In genomic region chr6:53854843-53855567, GRCh38 we compare ENCODE assay signal across 11 cellular contexts.
DNase-seq lines count a peak whose midpoint lies in the region; ATAC-seq and TF ChIP-seq lines count a peak whose summit lies in the region.
"Had no signal": no experiment of that assay in that cellular context is flagged by ENCODE, and none has a peak within 500 bp of the region (broad histone marks: within the 10 kb centered on the region; RNA-seq: fewer than 3 reads in every experiment).

No MANE protein-coding gene starts in this region.

- no peaks in the 10 kb centered on the region for H3K9me3 ChIP-seq in right lobe of liver
- H3K9me3 ChIP-seq in HAP-1 = no peaks in the 10 kb centered on the region
- H3K9me3 ChIP-seq: tibial nerve had no signal

- H3K4me3 ChIP-seq in right lobe of liver = no peak overlapping the region
- no peak overlapping the region for H3K4me3 ChIP-seq in HAP-1
- H3K4me3 ChIP-seq: coronary artery, smooth muscle cell, tibial nerve had no signal

- DNase-seq in right lobe of liver (no peak), NCI-H187 (lab: John Stamatoyannopoulos, UW) (no peak), NCI-H524 (lab: John Stamatoyannopoulos, UW) (no peak), HAP-1 (ENCODE audit: low spot score in 2 of 2) (no peak)
- no peak for DNase-seq in stimulated activated CD4-positive, alpha-beta T cell treated with anti-CD3 and anti-CD28 coated beads, Interleukin-4, amount 100 ng/mL, for 24 hours

- H3K27me3 ChIP-seq in right lobe of liver (no peaks in the 10 kb centered on the region), HAP-1 (ENCODE audit: low read depth) (no peaks in the 10 kb centered on the region)
- H3K27me3 ChIP-seq: tibial nerve had no signal

- no peaks in the 10 kb centered on the region for H3K36me3 ChIP-seq in right lobe of liver
- H3K36me3 ChIP-seq in HAP-1 (replicated peaks) = no peaks in the 10 kb centered on the region; the same call in 1 of the 2 replicates
- H3K36me3 ChIP-seq: tibial nerve had no signal

- ATAC-seq in GM18873 (IDR thresholded peaks at IDR 0.05; ENCODE audit: low FRiP score, unreplicated experiment) (peak; percentile 97), GM21737 (IDR thresholded peaks at IDR 0.05; ENCODE audit: unreplicated experiment) (peak; percentile 95), HG03558 (IDR thresholded peaks at IDR 0.05; ENCODE audit: extremely low read depth, unreplicated experiment) (peak; percentile 93), right lobe of liver (peak in 3 of 4 donors; percentile 23 to 97 (median 44))

- H3K4me1 ChIP-seq in right lobe of liver (no peaks in the 10 kb centered on the region), HAP-1 (peaks cover 48% of the 10 kb centered on the region)

- no peak for TF ChIP-seq POLR2A in right lobe of liver (IDR thresholded peaks at IDR 0.05)

- no peak for TF ChIP-seq CTCF in right lobe of liver (IDR thresholded peaks at IDR 0.05)

- intact Hi-C loops in right lobe of liver (cut with DNase I) = no loop called here

- no peak overlapping the region for H3K27ac ChIP-seq in right lobe of liver
- H3K27ac ChIP-seq: coronary artery had no signal

- in situ Hi-C loops in HAP-1 (cut with MboI; ENCODE audit: low sequenced_read_pairs) = no loop called here

- 53% methylated on average over 3 of the region's 5 CpGs for WGBS in right lobe of liver (ENCODE audit: insufficient coverage, low coverage, low lambda C conversion rate, missing lambda C conversion rate)

Comparison
In these comparisons a context has a peak if more than half of its experiments do, and no peak if none do; other contexts are left out.
1. ATAC-seq: peak in every context shown above with its lines; median percentile 97 in GM18873; 95 in GM21737; 93 in HG03558; 44 in right lobe of liver.